ENCODE assay signal across 32 cellular contexts in genomic region chrX:152639426-152639825, GRCh38. TPM values are rescaled to one million over a fixed set of nuclear protein-coding genes. Genes with fewer than 3 reads are reported as not detected.
"Had no signal": no experiment of that assay in that cellular context is flagged by ENCODE, and none has a peak within 500 bp of the region (broad histone marks: within the 10 kb centered on the region; RNA-seq: fewer than 3 reads in every experiment).

No MANE protein-coding gene starts in this region.

- H3K27ac ChIP-seq: colonic mucosa, epithelial cell of prostate, esophagus squamous epithelium, left lung, prostate gland, right atrium auricular region, suprapubic skin, transverse colon, upper lobe of right lung, uterus had no signal

- DNase-seq: colonic mucosa; effector CD8-positive, alpha-beta T cell; endodermal cell; esophagus squamous epithelium; head of caudate nucleus; kidney; left lung; mammary epithelial cell; mesendoderm; midbrain; naive thymus-derived CD4-positive, alpha-beta T cell; stimulated activated CD4-positive, alpha-beta T cell treated with anti-CD3 and anti-CD28 coated beads, Interleukin-12 subunit alpha, Interleukin-12 subunit beta, amount 100 ng/mL, for 4 hours; stimulated activated CD4-positive, alpha-beta T cell treated with anti-CD3 and anti-CD28 coated beads, Interleukin-1b, Interleukin-23, amount 100 ng/mL, for 48 hours; stimulated activated CD4-positive, alpha-beta T cell treated with anti-CD3 and anti-CD28 coated beads, Interleukin-4, amount 100 ng/mL, for 1 hour; stimulated activated CD8-positive, alpha-beta memory T cell treated with anti-CD3 and anti-CD28 coated beads, Interleukin-4, amount 100 ng/mL, for 48 hours; stimulated activated naive CD4-positive, alpha-beta T cell; stimulated activated naive CD8-positive, alpha-beta T cell treated with anti-CD3 and anti-CD28 coated beads, Interleukin-15, amount 100 ng/mL, for 72 hours; transverse colon; upper lobe of right lung; uterus had no signal

- H3K4me3 Mint-ChIP-seq: dendritic cell treated with granulocyte-macrophage colony-stimulating factor and Interleukin-4, amounts not matched to agents 40 ng/mL and 50 ng/mL, for 4 days; naive thymus-derived CD4-positive, alpha-beta T cell; stimulated activated naive CD8-positive, alpha-beta T cell treated with anti-CD3 and anti-CD28 coated beads, Interleukin-15, amount 100 ng/mL, for 72 hours had no signal

- H3K4me1 ChIP-seq: colonic mucosa, left lung, prostate gland, transverse colon, upper lobe of right lung, uterus had no signal

- H3K4me3 ChIP-seq: colonic mucosa, esophagus squamous epithelium, left lung, prostate gland, right atrium auricular region, smooth muscle cell, suprapubic skin, transverse colon, upper lobe of right lung, uterus had no signal

- H3K9me3 ChIP-seq: colonic mucosa, esophagus squamous epithelium, left lung, prostate gland, right atrium auricular region, suprapubic skin, transverse colon, upper lobe of right lung, uterus had no signal

- H3K27ac Mint-ChIP-seq: dendritic cell treated with granulocyte-macrophage colony-stimulating factor and Interleukin-4, amounts not matched to agents 40 ng/mL and 50 ng/mL, for 4 days; endodermal cell; naive thymus-derived CD4-positive, alpha-beta T cell; nephron had no signal

- FAIRE-seq: frontal cortex, kidney had no signal

- ATAC-seq: left lung; naive thymus-derived CD4-positive, alpha-beta T cell; sciatic nerve; stimulated activated naive CD8-positive, alpha-beta T cell treated with anti-CD3 and anti-CD28 coated beads, Interleukin-15, amount 100 ng/mL, for 72 hours; upper lobe of right lung had no signal

- H3K36me3 Mint-ChIP-seq: naive thymus-derived CD4-positive, alpha-beta T cell had no signal

- H3K9me3 Mint-ChIP-seq: dendritic cell treated with granulocyte-macrophage colony-stimulating factor and Interleukin-4, amounts not matched to agents 40 ng/mL and 50 ng/mL, for 4 days; stimulated activated naive CD8-positive, alpha-beta T cell treated with anti-CD3 and anti-CD28 coated beads, Interleukin-15, amount 100 ng/mL, for 72 hours had no signal

- H3K4me2 ChIP-seq: smooth muscle cell had no signal

- H3K27me3 ChIP-seq: colonic mucosa had no signal

- H3K36me3 ChIP-seq: colonic mucosa, esophagus squamous epithelium, left lung, prostate gland, right atrium auricular region, suprapubic skin, transverse colon, upper lobe of right lung, uterus had no signal

- H3K4me1 Mint-ChIP-seq: endodermal cell; nephron; stimulated activated naive CD8-positive, alpha-beta T cell treated with anti-CD3 and anti-CD28 coated beads, Interleukin-15, amount 100 ng/mL, for 72 hours had no signal

RNA-seq across cellular contexts. Expression of gene GABRQ, which starts 1.7 kb away (rescaled TPM):
- total RNA-seq: left lung, mammary epithelial cell, osteocyte, transverse colon, upper lobe of right lung had no signal
- polyA plus RNA-seq: naive thymus-derived CD4-positive, alpha-beta T cell had no signal

RNA-seq across cellular contexts. Expression of gene MAGEA3, which starts 59.2 kb away (rescaled TPM):
- total RNA-seq: endodermal cell; esophagus squamous epithelium; frontal cortex; kidney; left lung; lower leg skin; mammary epithelial cell; mucosa of gallbladder; naive thymus-derived CD4-positive, alpha-beta T cell; osteocyte; right atrium auricular region; sciatic nerve; smooth muscle cell; suprapubic skin; transverse colon; upper lobe of right lung; uterus had no signal
- polyA plus RNA-seq: mammary epithelial cell; naive thymus-derived CD4-positive, alpha-beta T cell; smooth muscle cell had no signal
